In the genomic region with DNA sequence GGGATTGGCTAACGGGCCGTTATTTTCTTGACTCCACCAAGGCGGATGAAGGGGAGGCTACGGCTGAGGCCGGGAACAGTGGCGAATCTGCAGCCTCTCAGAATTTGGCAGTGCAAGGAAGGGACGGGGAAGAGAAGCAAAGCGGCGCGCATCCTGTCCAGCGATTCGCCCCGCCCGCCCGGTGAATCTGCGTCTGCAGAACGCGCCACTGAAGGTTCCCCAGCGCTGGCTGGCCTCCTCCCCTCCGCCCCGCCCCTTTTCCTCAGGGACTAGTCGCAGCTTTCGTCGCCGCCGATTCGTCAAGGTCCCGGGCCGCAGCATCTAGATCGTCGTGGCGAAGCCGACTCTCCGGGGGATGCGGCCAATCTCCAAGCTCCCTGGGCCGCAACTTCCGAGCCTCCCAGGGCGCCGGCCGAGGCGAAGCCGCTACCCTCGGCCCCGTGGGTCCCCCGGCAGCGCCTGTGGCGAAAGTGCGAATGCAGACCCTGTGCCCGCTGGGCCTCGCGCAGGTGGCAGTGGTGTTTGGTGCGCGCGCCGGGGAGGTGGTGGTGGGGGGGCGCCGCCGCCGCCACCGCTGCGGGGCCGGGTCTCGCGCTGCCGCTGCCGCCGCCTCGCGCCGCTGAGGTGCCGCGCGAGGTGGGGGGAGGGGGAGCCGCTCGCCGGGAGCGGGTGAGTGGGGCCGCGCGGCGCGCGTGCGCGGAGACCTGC, we compare ENCODE assay signal across 1 cellular context.
TF ChIP-seq lines count a peak whose summit lies in the region.

SETD1A (plus strand) TSS at position 299 of the 708 bp plus-strand sequence. CDS start 978 bp downstream, outside the sequence.

TF ChIP-seq in GM12878, 131 proteins besides CTCF, POLR2A, EP300 and RAD21 (continued from another document and continues in another):
- TF ChIP-seq BACH1 (IDR thresholded peaks at IDR 0.05; ENCODE audit: borderline replicate concordance) = no peak; the same call in 1 of the 2 replicates
- no peak for TF ChIP-seq ZBED1 (IDR thresholded peaks at IDR 0.05; ENCODE audit: borderline replicate concordance)
- no peak; the same call in 1 of the 2 replicates for TF ChIP-seq ATF7 (IDR thresholded peaks at IDR 0.05; ENCODE audit: low read depth)
- peak; percentile 88 for TF ChIP-seq NBN (IDR thresholded peaks at IDR 0.05)
- no peak for TF ChIP-seq BRCA1 (IDR thresholded peaks at IDR 0.05; ENCODE audit: low read depth, low read length)
- peak; percentile 19; the same call in 1 of the 2 replicates for TF ChIP-seq TAF1 (IDR thresholded peaks at IDR 0.05; ENCODE audit: borderline replicate concordance, low read depth, low read length)
- TF ChIP-seq BCL11A (IDR thresholded peaks at IDR 0.05; ENCODE audit: low read depth, low read length) = no peak
- no peak for TF ChIP-seq HDAC2 (IDR thresholded peaks at IDR 0.05)
- no peak for TF ChIP-seq ETV6 (conservative IDR thresholded peaks at IDR 0.05 in 1 of 2, IDR thresholded peaks at IDR 0.05 in 1 of 2; ENCODE audit: borderline replicate concordance in 1 of 2, low read depth in 1 of 2)
- TF ChIP-seq JUND (IDR thresholded peaks at IDR 0.05; ENCODE audit: low read depth, low read length) = no peak
- TF ChIP-seq CEBPB (IDR thresholded peaks at IDR 0.05; ENCODE audit: borderline replicate concordance in 1 of 2, low read depth in 2 of 2, low read length in 2 of 2) = no peak
- TF ChIP-seq SRF (IDR thresholded peaks at IDR 0.05; ENCODE audit: low read depth in 2 of 2, low read length in 2 of 2) = peak in 1 of 2 experiments; percentile 36; a peak in 2 of 4 replicates
- TF ChIP-seq TCF7 (IDR thresholded peaks at IDR 0.05; ENCODE audit: borderline replicate concordance) = 0 out of 2 replicates have a peak, but pooled peaks have one; percentile 39
- 0 out of 2 replicates have a peak, but pooled peaks have one; percentile 20 for TF ChIP-seq MXI1 (IDR thresholded peaks at IDR 0.05; ENCODE audit: low read depth, low read length)
- TF ChIP-seq, protein P1, sequence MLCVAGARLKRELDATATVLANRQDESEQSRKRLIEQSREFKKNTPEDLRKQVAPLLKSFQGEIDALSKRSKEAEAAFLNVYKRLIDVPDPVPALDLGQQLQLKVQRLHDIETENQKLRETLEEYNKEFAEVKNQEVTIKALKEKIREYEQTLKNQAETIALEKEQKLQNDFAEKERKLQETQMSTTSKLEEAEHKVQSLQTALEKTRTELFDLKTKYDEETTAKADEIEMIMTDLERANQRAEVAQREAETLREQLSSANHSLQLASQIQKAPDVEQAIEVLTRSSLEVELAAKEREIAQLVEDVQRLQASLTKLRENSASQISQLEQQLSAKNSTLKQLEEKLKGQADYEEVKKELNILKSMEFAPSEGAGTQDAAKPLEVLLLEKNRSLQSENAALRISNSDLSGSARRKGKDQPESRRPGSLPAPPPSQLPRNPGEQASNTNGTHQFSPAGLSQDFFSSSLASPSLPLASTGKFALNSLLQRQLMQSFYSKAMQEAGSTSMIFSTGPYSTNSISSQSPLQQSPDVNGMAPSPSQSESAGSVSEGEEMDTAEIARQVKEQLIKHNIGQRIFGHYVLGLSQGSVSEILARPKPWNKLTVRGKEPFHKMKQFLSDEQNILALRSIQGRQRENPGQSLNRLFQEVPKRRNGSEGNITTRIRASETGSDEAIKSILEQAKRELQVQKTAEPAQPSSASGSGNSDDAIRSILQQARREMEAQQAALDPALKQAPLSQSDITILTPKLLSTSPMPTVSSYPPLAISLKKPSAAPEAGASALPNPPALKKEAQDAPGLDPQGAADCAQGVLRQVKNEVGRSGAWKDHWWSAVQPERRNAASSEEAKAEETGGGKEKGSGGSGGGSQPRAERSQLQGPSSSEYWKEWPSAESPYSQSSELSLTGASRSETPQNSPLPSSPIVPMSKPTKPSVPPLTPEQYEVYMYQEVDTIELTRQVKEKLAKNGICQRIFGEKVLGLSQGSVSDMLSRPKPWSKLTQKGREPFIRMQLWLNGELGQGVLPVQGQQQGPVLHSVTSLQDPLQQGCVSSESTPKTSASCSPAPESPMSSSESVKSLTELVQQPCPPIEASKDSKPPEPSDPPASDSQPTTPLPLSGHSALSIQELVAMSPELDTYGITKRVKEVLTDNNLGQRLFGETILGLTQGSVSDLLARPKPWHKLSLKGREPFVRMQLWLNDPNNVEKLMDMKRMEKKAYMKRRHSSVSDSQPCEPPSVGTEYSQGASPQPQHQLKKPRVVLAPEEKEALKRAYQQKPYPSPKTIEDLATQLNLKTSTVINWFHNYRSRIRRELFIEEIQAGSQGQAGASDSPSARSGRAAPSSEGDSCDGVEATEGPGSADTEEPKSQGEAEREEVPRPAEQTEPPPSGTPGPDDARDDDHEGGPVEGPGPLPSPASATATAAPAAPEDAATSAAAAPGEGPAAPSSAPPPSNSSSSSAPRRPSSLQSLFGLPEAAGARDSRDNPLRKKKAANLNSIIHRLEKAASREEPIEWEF (IDR thresholded peaks at IDR 0.05; ENCODE audit: insufficient replicate concordance, low read depth, low read length) = no peak
- 0 out of 2 replicates have a peak, but pooled peaks have one; percentile 3 for TF ChIP-seq ESRRA (IDR thresholded peaks at IDR 0.05; ENCODE audit: low read length)
- 0 out of 2 replicates have a peak, but pooled peaks have one; percentile 10 for TF ChIP-seq CBX5 (IDR thresholded peaks at IDR 0.05; ENCODE audit: low read depth)
- TF ChIP-seq EED (IDR thresholded peaks at IDR 0.05; ENCODE audit: low read depth) = no peak
- TF ChIP-seq MEF2A (IDR thresholded peaks at IDR 0.05; ENCODE audit: insufficient read depth, low read depth, low read length) = 0 out of 2 replicates have a peak, but pooled peaks have one; percentile 17
- TF ChIP-seq SREBF1 (IDR thresholded peaks at IDR 0.05; ENCODE audit: low read length) = peak; percentile 47
- TF ChIP-seq, protein P2, sequence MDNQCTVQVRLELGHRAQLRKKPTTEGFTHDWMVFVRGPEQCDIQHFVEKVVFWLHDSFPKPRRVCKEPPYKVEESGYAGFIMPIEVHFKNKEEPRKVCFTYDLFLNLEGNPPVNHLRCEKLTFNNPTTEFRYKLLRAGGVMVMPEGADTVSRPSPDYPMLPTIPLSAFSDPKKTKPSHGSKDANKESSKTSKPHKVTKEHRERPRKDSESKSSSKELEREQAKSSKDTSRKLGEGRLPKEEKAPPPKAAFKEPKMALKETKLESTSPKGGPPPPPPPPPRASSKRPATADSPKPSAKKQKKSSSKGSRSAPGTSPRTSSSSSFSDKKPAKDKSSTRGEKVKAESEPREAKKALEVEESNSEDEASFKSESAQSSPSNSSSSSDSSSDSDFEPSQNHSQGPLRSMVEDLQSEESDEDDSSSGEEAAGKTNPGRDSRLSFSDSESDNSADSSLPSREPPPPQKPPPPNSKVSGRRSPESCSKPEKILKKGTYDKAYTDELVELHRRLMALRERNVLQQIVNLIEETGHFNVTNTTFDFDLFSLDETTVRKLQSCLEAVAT (IDR thresholded peaks at IDR 0.05) = 0 out of 2 replicates have a peak, but pooled peaks have one; percentile 68
- TF ChIP-seq SUPT20H (IDR thresholded peaks at IDR 0.05; ENCODE audit: borderline replicate concordance, control insufficient read depth, low read depth, low read length) = no peak
- no peak for TF ChIP-seq CHD1 (IDR thresholded peaks at IDR 0.05; ENCODE audit: low read depth, low read length)
- TF ChIP-seq RUNX3 (IDR thresholded peaks at IDR 0.05; ENCODE audit: low read length) = no peak
- TF ChIP-seq NFYA (IDR thresholded peaks at IDR 0.05; ENCODE audit: borderline replicate concordance, low read depth, low read length) = no peak
- peak; percentile 49; the same call in 1 of the 2 replicates for TF ChIP-seq HSF1 (IDR thresholded peaks at IDR 0.05; ENCODE audit: low read depth, low read length)
- no peak for TF ChIP-seq FOXM1 (IDR thresholded peaks at IDR 0.05; ENCODE audit: low read depth, low read length)
- TF ChIP-seq KLF5 (IDR thresholded peaks at IDR 0.05; ENCODE audit: partially characterized antibody) = peak; percentile 54
- TF ChIP-seq, protein P3, sequence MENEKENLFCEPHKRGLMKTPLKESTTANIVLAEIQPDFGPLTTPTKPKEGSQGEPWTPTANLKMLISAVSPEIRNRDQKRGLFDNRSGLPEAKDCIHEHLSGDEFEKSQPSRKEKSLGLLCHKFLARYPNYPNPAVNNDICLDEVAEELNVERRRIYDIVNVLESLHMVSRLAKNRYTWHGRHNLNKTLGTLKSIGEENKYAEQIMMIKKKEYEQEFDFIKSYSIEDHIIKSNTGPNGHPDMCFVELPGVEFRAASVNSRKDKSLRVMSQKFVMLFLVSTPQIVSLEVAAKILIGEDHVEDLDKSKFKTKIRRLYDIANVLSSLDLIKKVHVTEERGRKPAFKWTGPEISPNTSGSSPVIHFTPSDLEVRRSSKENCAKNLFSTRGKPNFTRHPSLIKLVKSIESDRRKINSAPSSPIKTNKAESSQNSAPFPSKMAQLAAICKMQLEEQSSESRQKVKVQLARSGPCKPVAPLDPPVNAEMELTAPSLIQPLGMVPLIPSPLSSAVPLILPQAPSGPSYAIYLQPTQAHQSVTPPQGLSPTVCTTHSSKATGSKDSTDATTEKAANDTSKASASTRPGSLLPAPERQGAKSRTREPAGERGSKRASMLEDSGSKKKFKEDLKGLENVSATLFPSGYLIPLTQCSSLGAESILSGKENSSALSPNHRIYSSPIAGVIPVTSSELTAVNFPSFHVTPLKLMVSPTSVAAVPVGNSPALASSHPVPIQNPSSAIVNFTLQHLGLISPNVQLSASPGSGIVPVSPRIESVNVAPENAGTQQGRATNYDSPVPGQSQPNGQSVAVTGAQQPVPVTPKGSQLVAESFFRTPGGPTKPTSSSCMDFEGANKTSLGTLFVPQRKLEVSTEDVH (IDR thresholded peaks at IDR 0.05; ENCODE audit: low read depth, partially characterized antibody) = peak; percentile 67
- TF ChIP-seq ZBTB11 (CRISPR knock-in tag; IDR thresholded peaks at IDR 0.05) = peak; percentile 62; the same call in 1 of the 2 replicates
- no peak for TF ChIP-seq SMAD5 (IDR thresholded peaks at IDR 0.05; ENCODE audit: low read depth)
- no peak for TF ChIP-seq ZNF592 (IDR thresholded peaks at IDR 0.05)
- no peak for TF ChIP-seq MTA3 (IDR thresholded peaks at IDR 0.05; ENCODE audit: borderline replicate concordance, low read length)
